ENCODE assay signal across 1 cellular context in the genomic region with DNA sequence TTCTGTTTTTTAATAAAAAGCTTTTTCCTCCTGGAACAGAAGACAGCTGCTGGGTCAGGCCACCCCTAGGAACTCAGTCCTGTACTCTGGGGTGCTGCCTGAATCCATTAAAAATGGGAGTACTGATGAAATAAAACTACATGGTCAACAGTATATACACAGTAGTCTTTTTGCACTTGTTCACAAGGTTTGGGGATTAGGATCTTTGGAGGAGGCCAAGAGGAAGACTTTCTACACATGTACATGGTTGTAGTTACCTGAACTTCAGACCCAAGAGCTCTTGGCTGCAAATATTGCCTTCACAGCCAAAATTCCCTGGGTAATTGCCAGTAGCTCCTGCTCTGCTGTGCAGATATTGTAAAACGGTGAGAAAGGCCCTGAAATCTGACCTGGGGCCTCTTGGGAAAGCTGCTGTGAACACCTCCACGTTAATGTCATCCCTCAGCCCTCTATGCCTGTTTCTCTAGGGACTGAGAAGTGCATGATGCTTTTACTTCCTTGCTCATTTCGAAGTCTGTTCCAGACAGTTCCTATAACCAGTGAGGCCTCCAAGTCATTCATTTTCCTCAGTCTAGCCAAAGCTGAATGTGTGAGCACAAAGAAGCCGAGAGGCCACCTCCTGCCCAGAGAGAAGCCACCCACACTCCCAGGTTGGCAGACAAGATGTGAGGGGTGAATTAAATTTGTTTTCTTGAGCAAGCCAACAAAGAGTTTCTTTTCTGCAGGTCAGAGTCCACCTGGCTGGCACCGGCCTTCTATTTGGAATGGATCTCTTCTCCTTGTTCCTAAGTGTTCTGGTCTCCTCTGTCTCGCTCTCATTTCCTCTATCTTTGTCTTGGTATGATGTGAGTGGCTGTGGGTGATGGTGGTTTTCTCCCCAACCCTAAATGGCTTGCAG.
A peak's percentile ranks its signal among the peaks of the same experiment; 100 is the strongest.
TF ChIP-seq lines count a peak whose summit lies in the region.

No MANE protein-coding gene starts in this region.

TF ChIP-seq in HepG2, 621 proteins besides CTCF, POLR2A, EP300 and RAD21 (continued from another document and continues in another):
- TF ChIP-seq, protein P1, sequence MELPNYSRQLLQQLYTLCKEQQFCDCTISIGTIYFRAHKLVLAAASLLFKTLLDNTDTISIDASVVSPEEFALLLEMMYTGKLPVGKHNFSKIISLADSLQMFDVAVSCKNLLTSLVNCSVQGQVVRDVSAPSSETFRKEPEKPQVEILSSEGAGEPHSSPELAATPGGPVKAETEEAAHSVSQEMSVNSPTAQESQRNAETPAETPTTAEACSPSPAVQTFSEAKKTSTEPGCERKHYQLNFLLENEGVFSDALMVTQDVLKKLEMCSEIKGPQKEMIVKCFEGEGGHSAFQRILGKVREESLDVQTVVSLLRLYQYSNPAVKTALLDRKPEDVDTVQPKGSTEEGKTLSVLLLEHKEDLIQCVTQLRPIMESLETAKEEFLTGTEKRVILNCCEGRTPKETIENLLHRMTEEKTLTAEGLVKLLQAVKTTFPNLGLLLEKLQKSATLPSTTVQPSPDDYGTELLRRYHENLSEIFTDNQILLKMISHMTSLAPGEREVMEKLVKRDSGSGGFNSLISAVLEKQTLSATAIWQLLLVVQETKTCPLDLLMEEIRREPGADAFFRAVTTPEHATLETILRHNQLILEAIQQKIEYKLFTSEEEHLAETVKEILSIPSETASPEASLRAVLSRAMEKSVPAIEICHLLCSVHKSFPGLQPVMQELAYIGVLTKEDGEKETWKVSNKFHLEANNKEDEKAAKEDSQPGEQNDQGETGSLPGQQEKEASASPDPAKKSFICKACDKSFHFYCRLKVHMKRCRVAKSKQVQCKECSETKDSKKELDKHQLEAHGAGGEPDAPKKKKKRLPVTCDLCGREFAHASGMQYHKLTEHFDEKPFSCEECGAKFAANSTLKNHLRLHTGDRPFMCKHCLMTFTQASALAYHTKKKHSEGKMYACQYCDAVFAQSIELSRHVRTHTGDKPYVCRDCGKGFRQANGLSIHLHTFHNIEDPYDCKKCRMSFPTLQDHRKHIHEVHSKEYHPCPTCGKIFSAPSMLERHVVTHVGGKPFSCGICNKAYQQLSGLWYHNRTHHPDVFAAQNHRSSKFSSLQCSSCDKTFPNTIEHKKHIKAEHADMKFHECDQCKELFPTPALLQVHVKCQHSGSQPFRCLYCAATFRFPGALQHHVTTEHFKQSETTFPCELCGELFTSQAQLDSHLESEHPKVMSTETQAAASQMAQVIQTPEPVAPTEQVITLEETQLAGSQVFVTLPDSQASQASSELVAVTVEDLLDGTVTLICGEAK (IDR thresholded peaks at IDR 0.05) = no peak
- TF ChIP-seq, protein P1 (CRISPR knock-in tag; IDR thresholded peaks at IDR 0.05) = no peak
- TF ChIP-seq ZNF720 (CRISPR knock-in tag; IDR thresholded peaks at IDR 0.05) = no peak
- TF ChIP-seq MATR3 (CRISPR knock-in tag; IDR thresholded peaks at IDR 0.05) = no peak
- TF ChIP-seq, protein P2, sequence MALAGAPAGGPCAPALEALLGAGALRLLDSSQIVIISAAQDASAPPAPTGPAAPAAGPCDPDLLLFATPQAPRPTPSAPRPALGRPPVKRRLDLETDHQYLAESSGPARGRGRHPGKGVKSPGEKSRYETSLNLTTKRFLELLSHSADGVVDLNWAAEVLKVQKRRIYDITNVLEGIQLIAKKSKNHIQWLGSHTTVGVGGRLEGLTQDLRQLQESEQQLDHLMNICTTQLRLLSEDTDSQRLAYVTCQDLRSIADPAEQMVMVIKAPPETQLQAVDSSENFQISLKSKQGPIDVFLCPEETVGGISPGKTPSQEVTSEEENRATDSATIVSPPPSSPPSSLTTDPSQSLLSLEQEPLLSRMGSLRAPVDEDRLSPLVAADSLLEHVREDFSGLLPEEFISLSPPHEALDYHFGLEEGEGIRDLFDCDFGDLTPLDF (CRISPR knock-in tag; IDR thresholded peaks at IDR 0.05) = no peak
- no peak for TF ChIP-seq ZNF598 (CRISPR knock-in tag; IDR thresholded peaks at IDR 0.05; ENCODE audit: borderline replicate concordance)
- TF ChIP-seq, protein P3, sequence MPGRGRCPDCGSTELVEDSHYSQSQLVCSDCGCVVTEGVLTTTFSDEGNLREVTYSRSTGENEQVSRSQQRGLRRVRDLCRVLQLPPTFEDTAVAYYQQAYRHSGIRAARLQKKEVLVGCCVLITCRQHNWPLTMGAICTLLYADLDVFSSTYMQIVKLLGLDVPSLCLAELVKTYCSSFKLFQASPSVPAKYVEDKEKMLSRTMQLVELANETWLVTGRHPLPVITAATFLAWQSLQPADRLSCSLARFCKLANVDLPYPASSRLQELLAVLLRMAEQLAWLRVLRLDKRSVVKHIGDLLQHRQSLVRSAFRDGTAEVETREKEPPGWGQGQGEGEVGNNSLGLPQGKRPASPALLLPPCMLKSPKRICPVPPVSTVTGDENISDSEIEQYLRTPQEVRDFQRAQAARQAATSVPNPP (CRISPR knock-in tag; IDR thresholded peaks at IDR 0.05) = no peak
- TF ChIP-seq HES4 (CRISPR knock-in tag; IDR thresholded peaks at IDR 0.05; ENCODE audit: borderline replicate concordance) = no peak
- TF ChIP-seq, protein P4, sequence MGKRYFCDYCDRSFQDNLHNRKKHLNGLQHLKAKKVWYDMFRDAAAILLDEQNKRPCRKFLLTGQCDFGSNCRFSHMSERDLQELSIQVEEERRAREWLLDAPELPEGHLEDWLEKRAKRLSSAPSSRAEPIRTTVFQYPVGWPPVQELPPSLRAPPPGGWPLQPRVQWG (CRISPR knock-in tag; IDR thresholded peaks at IDR 0.05; ENCODE audit: borderline replicate concordance, low read depth) = no peak
- TF ChIP-seq, protein P5, sequence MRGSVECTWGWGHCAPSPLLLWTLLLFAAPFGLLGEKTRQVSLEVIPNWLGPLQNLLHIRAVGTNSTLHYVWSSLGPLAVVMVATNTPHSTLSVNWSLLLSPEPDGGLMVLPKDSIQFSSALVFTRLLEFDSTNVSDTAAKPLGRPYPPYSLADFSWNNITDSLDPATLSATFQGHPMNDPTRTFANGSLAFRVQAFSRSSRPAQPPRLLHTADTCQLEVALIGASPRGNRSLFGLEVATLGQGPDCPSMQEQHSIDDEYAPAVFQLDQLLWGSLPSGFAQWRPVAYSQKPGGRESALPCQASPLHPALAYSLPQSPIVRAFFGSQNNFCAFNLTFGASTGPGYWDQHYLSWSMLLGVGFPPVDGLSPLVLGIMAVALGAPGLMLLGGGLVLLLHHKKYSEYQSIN (CRISPR knock-in tag; IDR thresholded peaks at IDR 0.05; ENCODE audit: borderline replicate concordance) = no peak
- TF ChIP-seq, protein P6, sequence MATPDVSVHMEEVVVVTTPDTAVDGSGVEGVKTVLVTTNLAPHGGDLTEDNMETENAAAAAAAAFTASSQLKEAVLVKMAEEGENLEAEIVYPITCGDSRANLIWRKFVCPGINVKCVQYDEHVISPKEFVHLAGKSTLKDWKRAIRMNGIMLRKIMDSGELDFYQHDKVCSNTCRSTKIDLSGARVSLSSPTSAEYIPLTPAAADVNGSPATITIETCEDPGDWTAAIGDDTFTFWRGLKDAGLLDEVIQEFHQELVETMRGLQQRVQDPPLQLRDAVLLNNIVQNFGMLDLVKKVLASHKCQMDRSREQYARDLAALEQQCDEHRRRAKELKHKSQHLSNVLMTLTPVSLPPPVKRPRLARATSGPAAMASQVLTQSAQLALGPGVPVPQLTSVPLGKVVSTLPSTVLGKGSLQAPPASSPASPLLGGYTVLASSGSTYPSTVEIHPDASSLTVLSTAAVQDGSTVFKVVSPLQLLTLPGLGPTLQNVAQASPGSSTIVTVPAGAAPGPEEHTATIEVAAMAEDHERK (CRISPR knock-in tag; IDR thresholded peaks at IDR 0.05; ENCODE audit: low read depth) = no peak
- no peak for TF ChIP-seq NR3C1 (CRISPR knock-in tag; IDR thresholded peaks at IDR 0.05)
- TF ChIP-seq, protein P7, sequence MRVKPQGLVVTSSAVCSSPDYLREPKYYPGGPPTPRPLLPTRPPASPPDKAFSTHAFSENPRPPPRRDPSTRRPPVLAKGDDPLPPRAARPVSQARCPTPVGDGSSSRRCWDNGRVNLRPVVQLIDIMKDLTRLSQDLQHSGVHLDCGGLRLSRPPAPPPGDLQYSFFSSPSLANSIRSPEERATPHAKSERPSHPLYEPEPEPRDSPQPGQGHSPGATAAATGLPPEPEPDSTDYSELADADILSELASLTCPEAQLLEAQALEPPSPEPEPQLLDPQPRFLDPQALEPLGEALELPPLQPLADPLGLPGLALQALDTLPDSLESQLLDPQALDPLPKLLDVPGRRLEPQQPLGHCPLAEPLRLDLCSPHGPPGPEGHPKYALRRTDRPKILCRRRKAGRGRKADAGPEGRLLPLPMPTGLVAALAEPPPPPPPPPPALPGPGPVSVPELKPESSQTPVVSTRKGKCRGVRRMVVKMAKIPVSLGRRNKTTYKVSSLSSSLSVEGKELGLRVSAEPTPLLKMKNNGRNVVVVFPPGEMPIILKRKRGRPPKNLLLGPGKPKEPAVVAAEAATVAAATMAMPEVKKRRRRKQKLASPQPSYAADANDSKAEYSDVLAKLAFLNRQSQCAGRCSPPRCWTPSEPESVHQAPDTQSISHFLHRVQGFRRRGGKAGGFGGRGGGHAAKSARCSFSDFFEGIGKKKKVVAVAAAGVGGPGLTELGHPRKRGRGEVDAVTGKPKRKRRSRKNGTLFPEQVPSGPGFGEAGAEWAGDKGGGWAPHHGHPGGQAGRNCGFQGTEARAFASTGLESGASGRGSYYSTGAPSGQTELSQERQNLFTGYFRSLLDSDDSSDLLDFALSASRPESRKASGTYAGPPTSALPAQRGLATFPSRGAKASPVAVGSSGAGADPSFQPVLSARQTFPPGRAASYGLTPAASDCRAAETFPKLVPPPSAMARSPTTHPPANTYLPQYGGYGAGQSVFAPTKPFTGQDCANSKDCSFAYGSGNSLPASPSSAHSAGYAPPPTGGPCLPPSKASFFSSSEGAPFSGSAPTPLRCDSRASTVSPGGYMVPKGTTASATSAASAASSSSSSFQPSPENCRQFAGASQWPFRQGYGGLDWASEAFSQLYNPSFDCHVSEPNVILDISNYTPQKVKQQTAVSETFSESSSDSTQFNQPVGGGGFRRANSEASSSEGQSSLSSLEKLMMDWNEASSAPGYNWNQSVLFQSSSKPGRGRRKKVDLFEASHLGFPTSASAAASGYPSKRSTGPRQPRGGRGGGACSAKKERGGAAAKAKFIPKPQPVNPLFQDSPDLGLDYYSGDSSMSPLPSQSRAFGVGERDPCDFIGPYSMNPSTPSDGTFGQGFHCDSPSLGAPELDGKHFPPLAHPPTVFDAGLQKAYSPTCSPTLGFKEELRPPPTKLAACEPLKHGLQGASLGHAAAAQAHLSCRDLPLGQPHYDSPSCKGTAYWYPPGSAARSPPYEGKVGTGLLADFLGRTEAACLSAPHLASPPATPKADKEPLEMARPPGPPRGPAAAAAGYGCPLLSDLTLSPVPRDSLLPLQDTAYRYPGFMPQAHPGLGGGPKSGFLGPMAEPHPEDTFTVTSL (CRISPR knock-in tag; IDR thresholded peaks at IDR 0.05; ENCODE audit: borderline replicate concordance) = no peak
- TF ChIP-seq SIX4 (CRISPR knock-in tag; IDR thresholded peaks at IDR 0.05) = peak; percentile 49; the same call in 1 of the 2 replicates
- TF ChIP-seq ZNF672 (CRISPR knock-in tag; IDR thresholded peaks at IDR 0.05) = no peak
- TF ChIP-seq GPN1 (CRISPR knock-in tag; IDR thresholded peaks at IDR 0.05; ENCODE audit: borderline replicate concordance) = no peak
- peak; percentile 30; the same call in 1 of the 2 replicates for TF ChIP-seq ZFY (CRISPR knock-in tag; IDR thresholded peaks at IDR 0.05)
- TF ChIP-seq, protein P8, sequence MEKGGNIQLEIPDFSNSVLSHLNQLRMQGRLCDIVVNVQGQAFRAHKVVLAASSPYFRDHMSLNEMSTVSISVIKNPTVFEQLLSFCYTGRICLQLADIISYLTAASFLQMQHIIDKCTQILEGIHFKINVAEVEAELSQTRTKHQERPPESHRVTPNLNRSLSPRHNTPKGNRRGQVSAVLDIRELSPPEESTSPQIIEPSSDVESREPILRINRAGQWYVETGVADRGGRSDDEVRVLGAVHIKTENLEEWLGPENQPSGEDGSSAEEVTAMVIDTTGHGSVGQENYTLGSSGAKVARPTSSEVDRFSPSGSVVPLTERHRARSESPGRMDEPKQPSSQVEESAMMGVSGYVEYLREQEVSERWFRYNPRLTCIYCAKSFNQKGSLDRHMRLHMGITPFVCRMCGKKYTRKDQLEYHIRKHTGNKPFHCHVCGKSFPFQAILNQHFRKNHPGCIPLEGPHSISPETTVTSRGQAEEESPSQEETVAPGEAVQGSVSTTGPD (CRISPR knock-in tag; IDR thresholded peaks at IDR 0.05) = 0 out of 2 replicates have a peak, but pooled peaks have one; percentile 57
